Comparison of ENCODE assay signal across 16 cellular contexts in genomic region chr18:78981652-78981955, GRCh38. TPM values are rescaled to one million over a fixed set of nuclear protein-coding genes. Genes with fewer than 3 reads are reported as not detected.
A peak's percentile ranks its signal among the peaks of the same experiment; 100 is the strongest.
DNase-seq lines count a peak whose midpoint lies in the region; ATAC-seq and TF ChIP-seq lines count a peak whose summit lies in the region.
"Had no signal": no experiment of that assay in that cellular context is flagged by ENCODE, and none has a peak within 500 bp of the region (broad histone marks: within the 10 kb centered on the region; RNA-seq: fewer than 3 reads in every experiment).

No MANE protein-coding gene starts in this region.

- DNase-seq in activated naive CD4-positive, alpha-beta T cell treated with anti-CD3 and anti-CD28 coated beads for 36 hours = no peak
- DNase-seq in activated naive CD4-positive, alpha-beta T cell treated with anti-CD3 and anti-CD28 coated beads, Interleukin-2, amount 50 U/mL, for 16 hours = no peak
- DNase-seq in activated CD8-positive, alpha-beta T cell treated with anti-CD3 and anti-CD28 coated beads, Interleukin-2, amount 10 ng/mL, durations not matched to agents 7 days and 5 days = no peak
- DNase-seq in prostate gland (ENCODE audit: low spot score) = no peak
- DNase-seq in RKO (ENCODE audit: low spot score) = no peak
- DNase-seq in central memory CD4-positive, alpha-beta T cell = no peak
- no peak for DNase-seq in SHP77 treated with DMSO at 0.1 percent for 48 hours (lab: John Stamatoyannopoulos, UW)
- DNase-seq: activated gamma-delta T cell treated with Interleukin-2 at 50 U/mL for 16 hours; DND-41; MG63; NCI-H2107; stimulated activated CD4-positive, alpha-beta T cell treated with anti-CD3 and anti-CD28 coated beads, Interleukin-2, amount 100 ng/mL, for 48 hours had no signal

- intact Hi-C loops in activated naive CD4-positive, alpha-beta T cell treated with anti-CD3 and anti-CD28 coated beads for 36 hours (cut with micrococcal nuclease) = loop anchor here (10.0 kb wide), 2 partner anchors 1077 to 1217 kb away; no protein-coding TSS in a partner anchor
- intact Hi-C loops in prostate gland (cut with DNase I) = no loop called here

- peaks cover 27% of the 10 kb centered on the region for H3K4me1 Mint-ChIP-seq in activated naive CD4-positive, alpha-beta T cell treated with anti-CD3 and anti-CD28 coated beads for 36 hours (ENCODE audit: low read depth)
- H3K4me1 Mint-ChIP-seq in activated CD8-positive, alpha-beta T cell treated with anti-CD3 and anti-CD28 coated beads, Interleukin-2, amount 10 ng/mL, durations not matched to agents 7 days and 5 days (ENCODE audit: low read depth) = peaks cover 8% of the 10 kb centered on the region

- H3K36me3 ChIP-seq in iPS-15b (ENCODE audit: control insufficient read depth, insufficient read depth, low read length) (no peaks in the 10 kb centered on the region), prostate gland (no peaks in the 10 kb centered on the region)
- H3K36me3 ChIP-seq: esophagus muscularis mucosa, MG63 had no signal

- WGBS in prostate gland = 12% methylated on average over 5 of the region's 5 CpGs

- no peaks in the 10 kb centered on the region for H3K36me3 Mint-ChIP-seq in activated naive CD4-positive, alpha-beta T cell treated with anti-CD3 and anti-CD28 coated beads for 36 hours (ENCODE audit: low read depth)
- H3K36me3 Mint-ChIP-seq in activated CD8-positive, alpha-beta T cell treated with anti-CD3 and anti-CD28 coated beads, Interleukin-2, amount 10 ng/mL, durations not matched to agents 7 days and 5 days (ENCODE audit: low read depth) = peaks cover 10% of the 10 kb centered on the region

- peak overlapping the region; percentile 62 to 85 for H3K27ac ChIP-seq in prostate gland
- H3K27ac ChIP-seq: esophagus muscularis mucosa, SK-N-MC had no signal

- peaks cover 32% of the 10 kb centered on the region for H3K4me1 ChIP-seq in iPS-15b (ENCODE audit: control insufficient read depth, insufficient read depth, low read length)
- H3K4me1 ChIP-seq in prostate gland (replicated peaks) = no peaks in the 10 kb centered on the region

- TF ChIP-seq POLR2A in prostate gland (IDR thresholded peaks at IDR 0.05) = no peak

- no peak overlapping the region for H3K9ac ChIP-seq in iPS-15b (ENCODE audit: low read depth, low read length)

- H3K9me3 ChIP-seq in iPS-15b (ENCODE audit: control insufficient read depth, insufficient read depth, low read length) (no peaks in the 10 kb centered on the region), prostate gland (no peaks in the 10 kb centered on the region)
- H3K9me3 ChIP-seq: MG63 had no signal

- ATAC-seq in activated CD8-positive, alpha-beta T cell treated with anti-CD3 and anti-CD28 coated beads, Interleukin-2, amount 10 ng/mL, durations not matched to agents 7 days and 5 days = no peak
- ATAC-seq: stimulated activated effector memory CD8-positive, alpha-beta T cell treated with anti-CD3 and anti-CD28 coated beads, Interleukin-12 subunit alpha, Interleukin-12 subunit beta, amount 100 ng/mL, for 72 hours had no signal

- CTCF ChIA-PET in activated naive CD4-positive, alpha-beta T cell treated with anti-CD3 and anti-CD28 coated beads for 36 hours (lab: Charles Lee) = no interaction called here
- CTCF ChIA-PET in activated CD8-positive, alpha-beta T cell treated with anti-CD3 and anti-CD28 coated beads, Interleukin-2, amount 10 ng/mL, durations not matched to agents 7 days and 5 days (lab: Charles Lee) = no interaction called here

- H3K9me3 Mint-ChIP-seq in activated naive CD4-positive, alpha-beta T cell treated with anti-CD3 and anti-CD28 coated beads for 36 hours = no peaks in the 10 kb centered on the region
- peaks cover 6% of the 10 kb centered on the region for H3K9me3 Mint-ChIP-seq in activated CD8-positive, alpha-beta T cell treated with anti-CD3 and anti-CD28 coated beads, Interleukin-2, amount 10 ng/mL, durations not matched to agents 7 days and 5 days (ENCODE audit: insufficient read depth)
- H3K9me3 Mint-ChIP-seq: stimulated activated effector memory CD8-positive, alpha-beta T cell treated with anti-CD3 and anti-CD28 coated beads, Interleukin-12 subunit alpha, Interleukin-12 subunit beta, amount 100 ng/mL, for 72 hours had no signal

- no peak overlapping the region for H3K27ac Mint-ChIP-seq in activated naive CD4-positive, alpha-beta T cell treated with anti-CD3 and anti-CD28 coated beads for 36 hours
- peak overlapping the region; percentile 65 for H3K27ac Mint-ChIP-seq in activated CD8-positive, alpha-beta T cell treated with anti-CD3 and anti-CD28 coated beads, Interleukin-2, amount 10 ng/mL, durations not matched to agents 7 days and 5 days
- H3K27ac Mint-ChIP-seq: stimulated activated effector memory CD8-positive, alpha-beta T cell treated with anti-CD3 and anti-CD28 coated beads, Interleukin-12 subunit alpha, Interleukin-12 subunit beta, amount 100 ng/mL, for 72 hours had no signal

- H3K4me3 ChIP-seq in iPS-15b (ENCODE audit: low read depth, low read length) = peak overlapping the region; percentile 59
- peak overlapping the region in 1 of 2 donors; percentile 62 for H3K4me3 ChIP-seq in prostate gland
- H3K4me3 ChIP-seq: MG63, SK-N-MC had no signal

- peaks cover 64% of the 10 kb centered on the region for H3K27me3 Mint-ChIP-seq in activated naive CD4-positive, alpha-beta T cell treated with anti-CD3 and anti-CD28 coated beads for 36 hours (ENCODE audit: low read depth)
- peaks cover 59% of the 10 kb centered on the region for H3K27me3 Mint-ChIP-seq in activated CD8-positive, alpha-beta T cell treated with anti-CD3 and anti-CD28 coated beads, Interleukin-2, amount 10 ng/mL, durations not matched to agents 7 days and 5 days (ENCODE audit: low read depth)

- H3K27me3 ChIP-seq in iPS-15b (ENCODE audit: control insufficient read depth, insufficient read depth, low read length) = peaks cover 24% of the 10 kb centered on the region
- no peaks in the 10 kb centered on the region for H3K27me3 ChIP-seq in prostate gland (replicated peaks; ENCODE audit: insufficient read depth)

- TF ChIP-seq CTCF in prostate gland (IDR thresholded peaks at IDR 0.05) = no peak

- H3K4me3 Mint-ChIP-seq in activated naive CD4-positive, alpha-beta T cell treated with anti-CD3 and anti-CD28 coated beads for 36 hours = peak overlapping the region; percentile 37
- H3K4me3 Mint-ChIP-seq in activated CD8-positive, alpha-beta T cell treated with anti-CD3 and anti-CD28 coated beads, Interleukin-2, amount 10 ng/mL, durations not matched to agents 7 days and 5 days = peak overlapping the region; percentile 47
- H3K4me3 Mint-ChIP-seq: stimulated activated effector memory CD8-positive, alpha-beta T cell treated with anti-CD3 and anti-CD28 coated beads, Interleukin-12 subunit alpha, Interleukin-12 subunit beta, amount 100 ng/mL, for 72 hours had no signal

- POLR2A ChIA-PET in activated CD8-positive, alpha-beta T cell treated with anti-CD3 and anti-CD28 coated beads, Interleukin-2, amount 10 ng/mL, durations not matched to agents 7 days and 5 days (lab: Charles Lee) = no interaction called here

RNA-seq across cellular contexts. Expression of gene SALL3, which starts 2.0 kb away (rescaled TPM):
- not detected for total RNA-seq in activated naive CD4-positive, alpha-beta T cell treated with anti-CD3 and anti-CD28 coated beads for 36 hours
- not detected for total RNA-seq in activated CD8-positive, alpha-beta T cell treated with anti-CD3 and anti-CD28 coated beads, Interleukin-2, amount 10 ng/mL, durations not matched to agents 7 days and 5 days
- total RNA-seq in prostate gland = 10 to 100 TPM in 1 of 2 donors, 1 to 10 TPM in 1; 3.0 to 40.8 TPM
- total RNA-seq: esophagus muscularis mucosa had no signal
